Comparison of ENCODE assay signal across 15 cellular contexts in the genomic region with DNA sequence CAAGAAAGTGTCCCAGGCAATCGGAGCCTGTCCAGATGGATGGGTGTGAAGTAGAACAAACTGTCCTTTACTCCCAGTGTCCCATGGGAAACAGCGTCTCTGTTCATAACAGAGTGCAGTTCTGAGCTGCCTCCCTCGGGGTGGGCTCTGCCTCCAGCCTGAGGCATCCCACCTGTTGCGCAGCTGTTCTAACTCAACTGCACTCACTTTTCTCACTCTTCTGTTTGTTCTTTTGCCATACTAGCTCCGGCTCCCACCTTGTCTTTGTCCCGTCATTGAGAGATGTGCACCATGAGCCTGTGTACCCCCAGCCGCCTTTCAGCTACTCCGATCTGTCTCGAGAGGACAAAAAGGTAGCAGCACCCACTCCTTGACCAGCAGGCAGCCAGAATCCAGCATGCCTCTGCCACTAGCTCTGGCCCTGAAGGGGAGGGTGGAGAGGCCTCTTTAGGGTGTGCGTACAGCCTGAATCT. TPM values are rescaled to one million over a fixed set of nuclear protein-coding genes. Genes with fewer than 3 reads are reported as not detected.
DNase-seq lines count a peak whose midpoint lies in the region; ATAC-seq and TF ChIP-seq lines count a peak whose summit lies in the region.
"Had no signal": no experiment of that assay in that cellular context is flagged by ENCODE, and none has a peak within 500 bp of the region (broad histone marks: within the 10 kb centered on the region; RNA-seq: fewer than 3 reads in every experiment).

No MANE protein-coding gene starts in this region.

- H3K36me3 ChIP-seq in left ventricle myocardium inferior (no peaks in the 10 kb centered on the region), vagina (peaks cover 0 to 6% of the 10 kb centered on the region in 2 donors)

- peak; percentile 28 for DNase-seq in NCI-H82 (lab: John Stamatoyannopoulos, UW)
- no peak for DNase-seq in NCI-H82 treated with DMSO at 0.1 percent for 48 hours (lab: John Stamatoyannopoulos, UW; ENCODE audit: unreplicated experiment)
- DNase-seq in left ventricle myocardium inferior = peak; percentile 81
- peak; percentile 16 for DNase-seq in posterior vena cava (ENCODE audit: low spot score)
- DNase-seq in vagina (ENCODE audit: extremely low spot score in 2 of 2) = no peak
- DNase-seq in pons (ENCODE audit: low spot score) = no peak
- DNase-seq in activated CD4-positive, alpha-beta T cell treated with anti-CD3 and anti-CD28 coated beads, Interleukin-2, amount 10 ng/mL, durations not matched to agents 24 days and 14 days = no peak
- DNase-seq: 8988T; activated B cell treated with CpG ODN at 0.5 μM for 24 hours; activated naive CD8-positive, alpha-beta T cell treated with anti-CD3 and anti-CD28 coated beads, Interleukin-2, amount 50 U/mL, for 24 hours; Calu3; left lung; NCI-H2081 had no signal

- H3K36me3 Mint-ChIP-seq in activated CD4-positive, alpha-beta T cell treated with anti-CD3 and anti-CD28 coated beads, Interleukin-2, amount 10 ng/mL, durations not matched to agents 24 days and 14 days (ENCODE audit: low read depth) = peaks cover 54% of the 10 kb centered on the region

- peaks cover 6% of the 10 kb centered on the region for H3K4me1 Mint-ChIP-seq in activated CD4-positive, alpha-beta T cell treated with anti-CD3 and anti-CD28 coated beads, Interleukin-2, amount 10 ng/mL, durations not matched to agents 24 days and 14 days
- H3K4me1 Mint-ChIP-seq: activated B cell treated with CpG ODN at 0.5 μM for 24 hours; activated naive CD8-positive, alpha-beta T cell treated with anti-CD3 and anti-CD28 coated beads, Interleukin-2, amount 50 U/mL, for 24 hours had no signal

- ATAC-seq in GM21723 (IDR thresholded peaks at IDR 0.05; ENCODE audit: unreplicated experiment) = no peak
- ATAC-seq: activated naive CD8-positive, alpha-beta T cell treated with anti-CD3 and anti-CD28 coated beads, Interleukin-2, amount 50 U/mL, for 24 hours; left lung; SK-N-SH treated with all-trans-retinoic acid at 6 μM for 48 hours had no signal

- H3K4me1 ChIP-seq in left ventricle myocardium inferior (peaks cover 97% of the 10 kb centered on the region), vagina (peaks cover 89% of the 10 kb centered on the region)

- H3K27me3 Mint-ChIP-seq in activated CD4-positive, alpha-beta T cell treated with anti-CD3 and anti-CD28 coated beads, Interleukin-2, amount 10 ng/mL, durations not matched to agents 24 days and 14 days = no peaks in the 10 kb centered on the region
- H3K27me3 Mint-ChIP-seq: activated B cell treated with CpG ODN at 0.5 μM for 24 hours; activated naive CD8-positive, alpha-beta T cell treated with anti-CD3 and anti-CD28 coated beads, Interleukin-2, amount 50 U/mL, for 24 hours had no signal

- intact Hi-C loops in left ventricle myocardium inferior (cut with micrococcal nuclease) = no loop called here
- intact Hi-C loops in posterior vena cava (cut with DNase I) = no loop called here
- intact Hi-C loops in vagina (cut with DNase I) = no loop called here
- intact Hi-C loops in activated CD4-positive, alpha-beta T cell treated with anti-CD3 and anti-CD28 coated beads, Interleukin-2, amount 10 ng/mL, durations not matched to agents 24 days and 14 days (cut with micrococcal nuclease) = no loop called here

- no peak overlapping the region for H3K27ac Mint-ChIP-seq in activated CD4-positive, alpha-beta T cell treated with anti-CD3 and anti-CD28 coated beads, Interleukin-2, amount 10 ng/mL, durations not matched to agents 24 days and 14 days
- H3K27ac Mint-ChIP-seq: activated B cell treated with CpG ODN at 0.5 μM for 24 hours; activated naive CD8-positive, alpha-beta T cell treated with anti-CD3 and anti-CD28 coated beads, Interleukin-2, amount 50 U/mL, for 24 hours had no signal

- no peak overlapping the region for H3K4me3 Mint-ChIP-seq in activated CD4-positive, alpha-beta T cell treated with anti-CD3 and anti-CD28 coated beads, Interleukin-2, amount 10 ng/mL, durations not matched to agents 24 days and 14 days
- H3K4me3 Mint-ChIP-seq: activated B cell treated with CpG ODN at 0.5 μM for 24 hours; activated naive CD8-positive, alpha-beta T cell treated with anti-CD3 and anti-CD28 coated beads, Interleukin-2, amount 50 U/mL, for 24 hours had no signal

- TF ChIP-seq POLR2A in vagina (IDR thresholded peaks at IDR 0.05) = no peak

- H3K4me3 ChIP-seq in left ventricle myocardium inferior (peak overlapping the region; percentile 28), vagina (no peak overlapping the region)
- H3K4me3 ChIP-seq: left lung had no signal

- no peaks in the 10 kb centered on the region for H3K27me3 ChIP-seq in left ventricle myocardium inferior (ENCODE audit: low read depth)
- H3K27me3 ChIP-seq in vagina = no peaks in the 10 kb centered on the region
- H3K27me3 ChIP-seq: left lung had no signal

- H3K27ac ChIP-seq in left ventricle myocardium inferior (replicated peaks) = peak overlapping the region; percentile 90
- peak overlapping the region; percentile 82 for H3K27ac ChIP-seq in vagina

- TF ChIP-seq CTCF in left ventricle myocardium inferior (IDR thresholded peaks at IDR 0.05; ENCODE audit: borderline replicate concordance) (no peak), vagina (IDR thresholded peaks at IDR 0.05) (no peak)

- H3K9me3 ChIP-seq in left ventricle myocardium inferior (replicated peaks) (no peaks in the 10 kb centered on the region), vagina (no peaks in the 10 kb centered on the region)
- H3K9me3 ChIP-seq: left lung had no signal

- no peaks in the 10 kb centered on the region for H3K9me3 Mint-ChIP-seq in activated CD4-positive, alpha-beta T cell treated with anti-CD3 and anti-CD28 coated beads, Interleukin-2, amount 10 ng/mL, durations not matched to agents 24 days and 14 days
- H3K9me3 Mint-ChIP-seq: activated B cell treated with CpG ODN at 0.5 μM for 24 hours; activated naive CD8-positive, alpha-beta T cell treated with anti-CD3 and anti-CD28 coated beads, Interleukin-2, amount 50 U/mL, for 24 hours had no signal

RNA-seq across cellular contexts. Expression of a gene that starts 20.7 kb away (rescaled TPM):
- total RNA-seq in left ventricle myocardium inferior = 11.3 TPM
- 10 to 100 TPM; 15.7 to 16.2 TPM for total RNA-seq in posterior vena cava
- 27.7 TPM for total RNA-seq in vagina
- 3.0 and 3.4 TPM in 2 replicates for total RNA-seq in activated CD4-positive, alpha-beta T cell treated with anti-CD3 and anti-CD28 coated beads, Interleukin-2, amount 10 ng/mL, durations not matched to agents 24 days and 14 days

RNA-seq across cellular contexts. Expression of a gene that starts 32.2 kb away (rescaled TPM):
- total RNA-seq in left ventricle myocardium inferior = 3.8 TPM
- 1 to 10 TPM; 6.0 to 6.1 TPM for total RNA-seq in posterior vena cava
- total RNA-seq in vagina = 9.6 TPM
- 77.4 and 82.8 TPM in 2 replicates for total RNA-seq in activated CD4-positive, alpha-beta T cell treated with anti-CD3 and anti-CD28 coated beads, Interleukin-2, amount 10 ng/mL, durations not matched to agents 24 days and 14 days

RNA-seq across cellular contexts. Expression of a gene that starts 39.7 kb away (rescaled TPM):
- 40.6 TPM for total RNA-seq in left ventricle myocardium inferior
- 10 to 100 TPM; 38.2 to 55.6 TPM for total RNA-seq in posterior vena cava
- 33.1 TPM for total RNA-seq in vagina
- 76.6 and 81.0 TPM in 2 replicates for total RNA-seq in activated CD4-positive, alpha-beta T cell treated with anti-CD3 and anti-CD28 coated beads, Interleukin-2, amount 10 ng/mL, durations not matched to agents 24 days and 14 days

Comparison
In these comparisons a context has a peak if more than half of its experiments do, and no peak if none do; other contexts are left out.
1. DNase-seq: peak in NCI-H82 (single experiment), left ventricle myocardium inferior (single experiment) and posterior vena cava (single experiment); none in NCI-H82 treated with DMSO at 0.1 percent for 48 hours (single experiment), vagina (0 of 2), pons (single experiment) and activated CD4-positive, alpha-beta T cell treated with anti-CD3 and anti-CD28 coated beads, Interleukin-2, amount 10 ng/mL, durations not matched to agents 24 days and 14 days (single experiment).